In the genomic region with DNA sequence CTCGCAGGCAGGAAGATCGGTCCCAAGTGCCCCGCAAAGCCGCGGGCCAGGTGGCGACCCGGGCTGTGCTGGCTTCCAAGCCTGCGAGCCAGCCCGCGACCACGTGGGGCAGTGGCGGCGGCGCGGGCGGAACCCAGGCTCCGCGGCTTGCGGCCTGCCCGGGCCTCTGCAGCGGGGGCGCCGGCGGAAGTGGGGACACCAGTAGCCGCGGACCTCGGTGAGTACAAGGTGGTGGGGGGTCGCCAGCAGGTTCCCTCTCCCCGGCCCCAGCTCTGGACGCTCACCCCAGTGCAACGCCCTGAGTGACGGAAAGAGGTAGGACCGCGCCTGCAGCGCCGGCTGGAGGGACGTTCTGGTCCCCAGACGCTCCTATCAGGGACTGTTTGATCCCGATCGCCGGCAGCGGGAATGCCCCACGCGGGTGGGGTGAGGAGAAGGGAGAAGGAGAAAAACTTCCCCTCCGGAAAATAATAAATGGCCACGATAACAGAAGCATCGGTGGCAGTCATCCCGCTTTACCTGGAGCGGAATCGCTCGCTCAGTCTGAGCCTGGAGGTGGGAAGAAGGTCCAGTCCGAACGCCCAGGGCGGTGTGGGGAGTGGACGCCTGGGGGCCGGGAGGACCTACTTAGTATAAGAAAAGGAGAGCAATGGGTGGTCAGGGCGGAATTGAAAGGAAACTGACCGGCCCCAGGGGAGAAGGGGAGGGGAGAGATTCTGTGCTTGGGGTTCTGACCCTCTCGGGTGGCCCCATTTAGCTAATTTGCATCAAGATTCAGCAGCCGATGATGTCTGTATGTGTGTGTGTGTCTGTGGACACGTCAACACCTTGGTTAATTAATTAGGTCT, we compare ENCODE assay signal across 8 cellular contexts. TPM values are rescaled to one million over a fixed set of nuclear protein-coding genes. Genes with fewer than 3 reads are reported as not detected.
DNase-seq lines count a peak whose midpoint lies in the region.

A gene with protein sequence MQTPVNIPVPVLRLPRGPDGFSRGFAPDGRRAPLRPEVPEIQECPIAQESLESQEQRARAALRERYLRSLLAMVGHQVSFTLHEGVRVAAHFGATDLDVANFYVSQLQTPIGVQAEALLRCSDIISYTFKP (plus strand): TSS at position 198 of the 848 bp plus-strand sequence. CDS start 10,855 bp downstream, outside the sequence.

- peak within 1 kb of the TSS; percentile 98 for H3K18ac ChIP-seq in neuronal stem cell (ENCODE audit: low read length)

- H4K8ac ChIP-seq in neuronal stem cell (ENCODE audit: low read depth, low read length), result no peak within 1 kb of the TSS

- peak within 1 kb of the TSS; percentile 59 for H2AK5ac ChIP-seq in neuronal stem cell (ENCODE audit: low read depth, low read length)

- peak within 1 kb of the TSS; percentile 71 for H3K14ac ChIP-seq in neuronal stem cell (ENCODE audit: low read length)

- DNase-seq in NCI-H1417 (lab: John Stamatoyannopoulos, UW) (peak; percentile 78 to 84 (median 80)), NCI-H1417 treated with DMSO at 0.1 percent for 48 hours (lab: John Stamatoyannopoulos, UW) (no peak), Kasumi-1 (lab: John Stamatoyannopoulos, UW) (peak; percentile 49 to 51), SHP77 treated with DMSO at 0.1 percent for 48 hours (lab: John Stamatoyannopoulos, UW) (peak; percentile 42), activated gamma-delta T cell treated with Interleukin-2 at 50 U/mL for 16 hours (peak; percentile 75), foreskin melanocyte (peak; percentile 51), neuronal stem cell (ENCODE audit: low spot score) (peak; percentile 78)

- peak within 1 kb of the TSS; percentile 81 for H3K4me2 ChIP-seq in neuronal stem cell (ENCODE audit: insufficient read depth, low read length, poor library complexity, severe bottlenecking)

- H3K9ac ChIP-seq in neuronal stem cell (ENCODE audit: low read depth, low read length, poor library complexity) (peak within 1 kb of the TSS; percentile 90), subcutaneous abdominal adipose tissue (ENCODE audit: low read length in 5 of 5) (peak within 1 kb of the TSS; percentile 75 to 100 (median 97))

- no CpG with 5 or more reads among the region's 61 CpGs for WGBS in neuronal stem cell (ENCODE audit: extremely low coverage in 2 of 2, insufficient read length in 2 of 2, insufficient replicate concordance in 1 of 2), 2 donors

- H3K9me3 ChIP-seq in neuronal stem cell (replicated peaks in 1 of 2; ENCODE audit: control insufficient read depth in 2 of 2, insufficient read depth in 1 of 2, low read depth in 1 of 2, low read length in 2 of 2) (no peaks in the 10 kb centered on the region), subcutaneous abdominal adipose tissue (ENCODE audit: control insufficient read depth in 5 of 5, low read length in 5 of 5) (no peaks in the 10 kb centered on the region)

- H3K27ac ChIP-seq in neuronal stem cell (replicated peaks; ENCODE audit: low read length) (peak within 1 kb of the TSS; percentile 85), subcutaneous abdominal adipose tissue (ENCODE audit: low read depth, low read length) (peak within 1 kb of the TSS; percentile 45)

- peak within 1 kb of the TSS; percentile 58 for H2BK15ac ChIP-seq in neuronal stem cell (ENCODE audit: low read length)

- H2AFZ ChIP-seq in neuronal stem cell (ENCODE audit: low read length), result peak within 1 kb of the TSS; percentile 90

- peak within 1 kb of the TSS; percentile 79 for H4K91ac ChIP-seq in neuronal stem cell (ENCODE audit: low read depth, low read length, poor library complexity)

- peak within 1 kb of the TSS; percentile 24 for H2BK5ac ChIP-seq in neuronal stem cell (ENCODE audit: low read length)

- H3K4me1 ChIP-seq in neuronal stem cell (ENCODE audit: control insufficient read depth in 2 of 2, insufficient read depth in 1 of 2, low read depth in 1 of 2, low read length in 2 of 2), result peaks cover 13 to 14% of the 10 kb centered on the region in 2 donors
- peaks cover 5 to 42% (median 36%) of the 10 kb centered on the region in 5 donors for H3K4me1 ChIP-seq in subcutaneous abdominal adipose tissue (ENCODE audit: control insufficient read depth in 5 of 5, insufficient read depth in 5 of 5, low read length in 5 of 5)

- H3K4me3 ChIP-seq in neuronal stem cell (ENCODE audit: low read length in 2 of 2), result peak within 1 kb of the TSS; percentile 90 to 92
- H3K4me3 ChIP-seq in subcutaneous abdominal adipose tissue (ENCODE audit: low read depth in 1 of 5, low read length in 5 of 5), result peak within 1 kb of the TSS; percentile 75 to 97 (median 88)

- H2BK12ac ChIP-seq in neuronal stem cell (ENCODE audit: low read length), result no peak within 1 kb of the TSS

- H3K36me3 ChIP-seq in neuronal stem cell (replicated peaks in 1 of 2; ENCODE audit: control insufficient read depth in 2 of 2, insufficient read depth in 2 of 2, low read length in 2 of 2) (peaks cover 7 to 22% of the 10 kb centered on the region in 2 donors), subcutaneous abdominal adipose tissue (ENCODE audit: control insufficient read depth in 5 of 5, insufficient read depth in 5 of 5, low read length in 5 of 5) (peaks cover 0 to 9% (median 7%) of the 10 kb centered on the region in 5 donors)

- peaks cover 10% of the 10 kb centered on the region for H3K79me1 ChIP-seq in neuronal stem cell (ENCODE audit: low read depth, low read length)

- H3K4ac ChIP-seq in neuronal stem cell (ENCODE audit: low read length), result peak within 1 kb of the TSS; percentile 93

- peak within 1 kb of the TSS; percentile 81 for H2BK120ac ChIP-seq in neuronal stem cell (ENCODE audit: low read depth, low read length)

- peaks cover 5 to 27% (median 20%) of the 10 kb centered on the region in 3 experiments for H3K27me3 ChIP-seq in neuronal stem cell (ENCODE audit: control insufficient read depth in 3 of 3, insufficient read depth in 3 of 3, low read depth in 1 of 3, low read length in 3 of 3)
- H3K27me3 ChIP-seq in subcutaneous abdominal adipose tissue (ENCODE audit: control insufficient read depth in 5 of 5, insufficient read depth in 4 of 5, low read length in 5 of 5), result no peaks in the 10 kb centered on the region

- H3K23ac ChIP-seq in neuronal stem cell (ENCODE audit: low read depth, low read length, poor library complexity), result peak within 1 kb of the TSS; percentile 98

RNA-seq across cellular contexts. Expression of the gene that starts here (rescaled TPM):
- 19.2 TPM for polyA plus RNA-seq in neuronal stem cell (2013, experiment 1 of 2)
- 18.7 TPM for polyA plus RNA-seq in neuronal stem cell (2013, experiment 2 of 2)
